ENCODE assay signal across 9 cellular contexts in genomic region chr10:80133221-80133620, GRCh38. TPM values are rescaled to one million over a fixed set of nuclear protein-coding genes. Genes with fewer than 3 reads are reported as not detected.
DNase-seq lines count a peak whose midpoint lies in the region; ATAC-seq and TF ChIP-seq lines count a peak whose summit lies in the region.
"Had no signal": no experiment of that assay in that cellular context is flagged by ENCODE, and none has a peak within 500 bp of the region (broad histone marks: within the 10 kb centered on the region; RNA-seq: fewer than 3 reads in every experiment).

No MANE protein-coding gene starts in this region.

- TF ChIP-seq CTCF in Panc1 (IDR thresholded peaks at IDR 0.05), result no peak
- no peak for TF ChIP-seq CTCF in esophagus muscularis mucosa (IDR thresholded peaks at IDR 0.05)
- no peak for TF ChIP-seq CTCF in thyroid gland (IDR thresholded peaks at IDR 0.05)

- H3K27ac ChIP-seq in Panc1 (ENCODE audit: low read length) (no peak overlapping the region), esophagus muscularis mucosa (replicated peaks in 1 of 4) (peak overlapping the region; percentile 70 to 82 (median 80)), mesodermal cell (ENCODE audit: low read depth, low read length, severe bottlenecking) (no peak overlapping the region), thyroid gland (peak overlapping the region; percentile 41 to 70 (median 55))

- no peak for TF ChIP-seq EP300 in esophagus muscularis mucosa (IDR thresholded peaks at IDR 0.05)

- H3K4me3 ChIP-seq in Panc1 (ENCODE audit: low read depth in 2 of 2, low read length in 2 of 2), result no peak overlapping the region
- peak overlapping the region; percentile 53 to 65 (median 56) for H3K4me3 ChIP-seq in esophagus muscularis mucosa
- peak overlapping the region; percentile 44 for H3K4me3 ChIP-seq in mesodermal cell (ENCODE audit: extremely low read depth, insufficient read depth, low read length, poor library complexity, severe bottlenecking)
- H3K4me3 ChIP-seq in thyroid gland (replicated peaks in 1 of 3), result no peak overlapping the region

- H3K4me1 ChIP-seq in Panc1 (ENCODE audit: control insufficient read depth, insufficient read depth, low read length) (no peaks in the 10 kb centered on the region; the same call in 1 of the 2 replicates), esophagus muscularis mucosa (peaks cover 34 to 51% (median 51%) of the 10 kb centered on the region in 4 donors), mesodermal cell (ENCODE audit: control insufficient read depth, insufficient read depth, low read length, poor library complexity, severe bottlenecking) (peaks cover 8% of the 10 kb centered on the region), thyroid gland (peaks cover 0 to 6% of the 10 kb centered on the region in 2 donors)

- H3K9me3 ChIP-seq in Panc1 (ENCODE audit: control insufficient read depth, insufficient read depth, low read depth, low read length) (no peaks in the 10 kb centered on the region), esophagus muscularis mucosa (no peaks in the 10 kb centered on the region), mesodermal cell (ENCODE audit: control insufficient read depth, low read length) (no peaks in the 10 kb centered on the region), thyroid gland (no peaks in the 10 kb centered on the region)

- peaks cover 14% of the 10 kb centered on the region for H3K27me3 ChIP-seq in Panc1 (ENCODE audit: control insufficient read depth, insufficient read depth, low read length)
- peaks cover 0 to 54% (median 11%) of the 10 kb centered on the region in 4 donors for H3K27me3 ChIP-seq in esophagus muscularis mucosa
- no peaks in the 10 kb centered on the region for H3K27me3 ChIP-seq in thyroid gland

- H3K36me3 ChIP-seq in Panc1 (ENCODE audit: control insufficient read depth, insufficient read depth, low read length), result no peaks in the 10 kb centered on the region
- no peaks in the 10 kb centered on the region for H3K36me3 ChIP-seq in esophagus muscularis mucosa
- no peaks in the 10 kb centered on the region for H3K36me3 ChIP-seq in mesodermal cell (ENCODE audit: control insufficient read depth, insufficient read depth, low read length)
- no peaks in the 10 kb centered on the region for H3K36me3 ChIP-seq in thyroid gland

- no TSS peak for BruUV-seq in Panc1 (replicated peaks; lab: Mats Ljungman, UMichigan)

- WGBS in esophagus muscularis mucosa, result 36% methylated on average over 6 of the region's 6 CpGs
- 81 to 87% methylated on average over 6 of the region's 6 CpGs for WGBS in mesodermal cell (ENCODE audit: insufficient coverage in 2 of 2), 2 experiments
- 41 to 50% methylated on average over 6 of the region's 6 CpGs for WGBS in thyroid gland, 2 donors

- intact Hi-C loops in Panc1 (cut with micrococcal nuclease; ENCODE audit: unreplicated experiment), result no loop called here
- intact Hi-C loops in esophagus muscularis mucosa (cut with DNase I), result no loop called here
- intact Hi-C loops in thyroid gland (cut with DNase I), result no loop called here

- 0 out of 2 replicates have a peak, but pooled peaks have one; percentile 26 for ATAC-seq in Panc1
- no peak for ATAC-seq in GM21529 (IDR thresholded peaks at IDR 0.05; ENCODE audit: unreplicated experiment)
- no peak for ATAC-seq in HG03432 (IDR thresholded peaks at IDR 0.05; ENCODE audit: unreplicated experiment)

- in situ Hi-C loops in Panc1 (cut with HindIII; ENCODE audit: low pct_unique_long_range_greater_than_20kb, low sequenced_read_pairs), result no loop called here

- no peak for TF ChIP-seq POLR2A in esophagus muscularis mucosa (IDR thresholded peaks at IDR 0.05; ENCODE audit: low read depth)
- no peak for TF ChIP-seq POLR2A in thyroid gland (IDR thresholded peaks at IDR 0.05)

- DNase-seq in Panc1 (ENCODE audit: low read depth, low spot score), result no peak
- DNase-seq in esophagus muscularis mucosa (ENCODE audit: extremely low spot score), result no peak
- DNase-seq in thyroid gland, result no peak
- DNase-seq in activated naive CD4-positive, alpha-beta T cell (lab: John Stamatoyannopoulos, UW), result no peak
- no peak for DNase-seq in activated gamma-delta T cell treated with Interleukin-2 at 50 U/mL for 16 hours
- DNase-seq: NCI-H69 had no signal

- CTCF ChIA-PET in Panc1 (lab: Charles Lee), result no interaction called here

- POLR2A ChIA-PET in Panc1 (lab: Charles Lee), result interaction anchor here (0.6 kb wide), 1 partner anchor 297 kb away, joined by 11 read pairs; no protein-coding TSS in a partner anchor

RNA-seq across cellular contexts. Expression of gene PLAC9, which starts 0.7 kb away (rescaled TPM):
- not detected for total RNA-seq in Panc1 (2021; ENCODE audit: unreplicated experiment)
- 0.91 TPM for polyA plus RNA-seq in Panc1 (2012; ENCODE audit: insufficient read length)
- 10 to 100 TPM; 21.3 to 59.4 (median 39.6) TPM for total RNA-seq in esophagus muscularis mucosa
- 7.5 TPM for polyA plus RNA-seq in mesodermal cell (2013, experiment 1 of 2)
- polyA plus RNA-seq in mesodermal cell (2013, experiment 2 of 2), result 6.0 TPM
- 10 to 100 TPM in 3 of 4 donors, 1 to 10 TPM in 1; 5.5 to 65.6 (median 33.6) TPM for total RNA-seq in thyroid gland

RNA-seq across cellular contexts. Expression of gene TMEM254, which starts 54.8 kb away (rescaled TPM):
- total RNA-seq in Panc1 (2021; ENCODE audit: unreplicated experiment), result 28.8 TPM
- polyA plus RNA-seq in Panc1 (2012; ENCODE audit: insufficient read length), result 28.3 TPM
- 10 to 100 TPM in 2 of 4 donors, 1 to 10 TPM in 2; 7.1 to 14.9 (median 9.4) TPM for total RNA-seq in esophagus muscularis mucosa
- 24.0 TPM for polyA plus RNA-seq in mesodermal cell (2013, experiment 1 of 2)
- 28.1 TPM for polyA plus RNA-seq in mesodermal cell (2013, experiment 2 of 2)
- total RNA-seq in thyroid gland, result 10 to 100 TPM; 12.2 to 25.0 (median 19.8) TPM

Comparison
In these comparisons a context has a peak if more than half of its experiments do, and no peak if none do; other contexts are left out.
1. H3K27ac ChIP-seq: peak in esophagus muscularis mucosa (4 of 4) and thyroid gland (3 of 3); none in Panc1 (single experiment) and mesodermal cell (single experiment).
2. H3K4me3 ChIP-seq: peak in esophagus muscularis mucosa (4 of 4) and mesodermal cell (single experiment); none in Panc1 (0 of 2) and thyroid gland (0 of 3).